In the genomic region with DNA sequence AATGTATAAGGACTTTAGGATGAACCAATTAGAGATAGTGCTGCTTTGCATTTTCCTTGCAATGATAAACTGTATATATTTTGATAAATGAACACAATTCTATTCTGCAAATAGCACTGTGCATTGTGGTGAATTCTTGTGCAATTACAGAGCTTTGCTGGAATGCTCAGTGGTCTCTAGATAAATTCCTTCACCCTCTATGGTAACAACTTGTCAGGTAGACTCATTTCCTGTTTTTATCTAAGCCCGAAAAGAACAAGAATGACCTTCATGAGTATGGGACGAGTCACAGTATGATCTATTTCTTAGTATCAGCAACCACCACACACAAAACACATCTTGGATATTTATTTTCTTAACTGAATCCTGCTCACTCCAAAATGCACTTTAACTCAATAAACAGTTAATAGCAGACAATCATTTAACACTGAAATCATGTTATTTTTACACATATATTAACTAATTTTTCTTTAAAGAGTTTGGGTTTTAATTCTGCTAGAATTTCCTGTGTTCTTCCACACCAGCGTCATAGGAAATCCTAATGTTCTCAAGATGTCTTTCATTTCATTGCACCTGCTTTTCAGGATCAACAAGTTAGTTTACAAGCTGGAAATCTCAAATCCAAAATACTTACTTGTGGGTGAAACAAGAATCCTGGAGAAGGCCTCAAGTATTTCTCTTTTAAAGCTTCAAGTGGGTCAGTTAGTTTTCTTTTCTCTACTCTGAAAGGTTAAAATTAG, we compare ENCODE assay signal across 11 cellular contexts.
DNase-seq lines count a peak whose midpoint lies in the region; ATAC-seq, FAIRE-seq and TF ChIP-seq lines count a peak whose summit lies in the region.
"Had no signal": no experiment of that assay in that cellular context is flagged by ENCODE, and none has a peak within 500 bp of the region (broad histone marks: within the 10 kb centered on the region; RNA-seq: fewer than 3 reads in every experiment).

No MANE protein-coding gene starts in this region.

- H3K4me3 ChIP-seq in SJCRH30 = no peak overlapping the region
- no peak overlapping the region for H3K4me3 ChIP-seq in fibroblast of lung (replicated peaks in 1 of 4; ENCODE audit: control extremely low read depth in 1 of 4, insufficient read depth in 1 of 4, low read depth in 3 of 4, low read length in 4 of 4)
- H3K4me3 ChIP-seq: pancreas had no signal

- H3K27me3 ChIP-seq in SJCRH30 (no peaks in the 10 kb centered on the region), fibroblast of lung (ENCODE audit: control insufficient read depth, insufficient read depth, low read length) (no peaks in the 10 kb centered on the region)
- H3K27me3 ChIP-seq: pancreas had no signal

- H4K20me1 ChIP-seq in fibroblast of lung (ENCODE audit: control insufficient read depth, extremely low read depth, insufficient read depth, low read length) = no peaks in the 10 kb centered on the region

- TF ChIP-seq CTCF in fibroblast of lung (conservative IDR thresholded peaks at IDR 0.05 in 1 of 2, IDR thresholded peaks at IDR 0.05 in 1 of 2; ENCODE audit: low read depth in 1 of 2, low read length in 2 of 2) = no peak

- H3K9me3 ChIP-seq in SJCRH30 (replicated peaks) = no peaks in the 10 kb centered on the region
- no peaks in the 10 kb centered on the region for H3K9me3 ChIP-seq in fibroblast of lung (ENCODE audit: control insufficient read depth, insufficient read depth, low read depth, low read length)
- H3K9me3 ChIP-seq: pancreas had no signal

- no peak overlapping the region for H2AFZ ChIP-seq in fibroblast of lung (ENCODE audit: low read length)

- H3K9ac ChIP-seq in fibroblast of lung (ENCODE audit: insufficient read depth, low read length) = no peak overlapping the region

- ATAC-seq in HG03457 (IDR thresholded peaks at IDR 0.05; ENCODE audit: unreplicated experiment) = no peak
- ATAC-seq: pancreas had no signal

- H3K4me1 ChIP-seq in SJCRH30 (peaks cover 25% of the 10 kb centered on the region), fibroblast of lung (ENCODE audit: control insufficient read depth, extremely low read depth, insufficient read depth, low read length) (peaks cover 2% of the 10 kb centered on the region)
- H3K4me1 ChIP-seq: pancreas had no signal

- H3K36me3 ChIP-seq in SJCRH30 (peaks cover 2% of the 10 kb centered on the region; the same call in 1 of the 2 replicates), fibroblast of lung (ENCODE audit: control insufficient read depth, insufficient read depth, low read length) (no peaks in the 10 kb centered on the region)
- H3K36me3 ChIP-seq: pancreas had no signal

- H3K4me2 ChIP-seq in fibroblast of lung (ENCODE audit: extremely low read depth, insufficient read depth, low read length) = peak overlapping the region; percentile 17

- no peak for TF ChIP-seq POLR2A in H54 (IDR thresholded peaks at IDR 0.05; ENCODE audit: low read depth, low read length)

- H3K79me2 ChIP-seq in fibroblast of lung (ENCODE audit: control insufficient read depth, insufficient read depth, low read length) = no peaks in the 10 kb centered on the region

- FAIRE-seq in H54 (lab: Jason Lieb, UNC) = peak; percentile 97

- peak overlapping the region; percentile 56 for H3K27ac ChIP-seq in SJCRH30
- H3K27ac ChIP-seq in fibroblast of lung (ENCODE audit: insufficient read depth, low read length) = peak overlapping the region; percentile 22
- H3K27ac ChIP-seq in substantia nigra (ENCODE audit: low read depth, low read length, poor library complexity, severe bottlenecking) = no peak overlapping the region
- H3K27ac ChIP-seq: pancreas had no signal

- peak; percentile 24 for DNase-seq in H54 (ENCODE audit: insufficient read length, low spot score)
- DNase-seq in SJCRH30 = peak in 1 of 2 experiments; percentile 33
- DNase-seq in fibroblast of lung (ENCODE audit: low read depth in 2 of 2) = peak; percentile 62 to 97
- DNase-seq in renal cortical epithelial cell (ENCODE audit: low read depth) = peak; percentile 95
- DNase-seq in substantia nigra (lab: John Stamatoyannopoulos, UW) = no peak
- DNase-seq in NCI-H2171 treated with DMSO at 0.1 percent for 48 hours (lab: John Stamatoyannopoulos, UW) = no peak
- no peak for DNase-seq in NCI-H524 treated with DMSO at 0.1 percent for 48 hours (lab: John Stamatoyannopoulos, UW)
- DNase-seq: activated T-cell treated with anti-CD3 and anti-CD28 coated beads, Interleukin-2, amount 50 U/mL, for 72 hours; DMS79 treated with DMSO at 0.1 percent for 48 hours; pancreas had no signal

Comparison
In these comparisons a context has a peak if more than half of its experiments do, and no peak if none do; other contexts are left out.
1. DNase-seq: peak in H54 (single experiment), fibroblast of lung (2 of 2) and renal cortical epithelial cell (single experiment); none in substantia nigra (0 of 49), NCI-H2171 treated with DMSO at 0.1 percent for 48 hours (single experiment) and NCI-H524 treated with DMSO at 0.1 percent for 48 hours (single experiment).